ENCODE assay signal across 2 cellular contexts in the genomic region with DNA sequence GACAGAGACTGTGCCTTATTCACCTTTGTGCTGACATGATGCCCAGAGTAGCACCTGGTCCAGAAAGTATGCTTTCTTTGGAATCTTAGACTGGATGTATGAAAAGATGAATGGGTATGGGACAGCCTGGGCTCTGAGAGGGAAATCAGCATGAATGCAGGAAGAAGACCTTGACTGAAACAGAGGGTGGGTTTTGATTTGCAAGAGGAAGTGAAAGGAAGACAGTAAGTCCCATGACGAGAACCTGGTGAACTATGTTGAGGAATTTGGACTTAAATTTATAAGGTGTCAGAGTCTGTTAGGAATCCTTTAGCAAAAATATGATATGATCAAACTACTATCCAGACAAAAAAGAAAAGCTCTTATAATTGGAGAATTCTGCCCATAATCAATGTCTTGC.
TF ChIP-seq lines count a peak whose summit lies in the region.

No MANE protein-coding gene starts in this region.

TF ChIP-seq in endothelial cell of umbilical vein, 7 proteins besides CTCF, POLR2A, EP300 and RAD21:
- TF ChIP-seq FOS (IDR thresholded peaks at IDR 0.05; ENCODE audit: borderline replicate concordance, insufficient read depth, low read length), result no peak
- TF ChIP-seq, protein P1, sequence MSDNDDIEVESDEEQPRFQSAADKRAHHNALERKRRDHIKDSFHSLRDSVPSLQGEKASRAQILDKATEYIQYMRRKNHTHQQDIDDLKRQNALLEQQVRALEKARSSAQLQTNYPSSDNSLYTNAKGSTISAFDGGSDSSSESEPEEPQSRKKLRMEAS (IDR thresholded peaks at IDR 0.05; ENCODE audit: insufficient read depth, insufficient read length), result no peak
- TF ChIP-seq POLR2AphosphoS5 (IDR thresholded peaks at IDR 0.05; ENCODE audit: insufficient read depth, low read depth, low read length), result no peak
- TF ChIP-seq EZH2 (IDR thresholded peaks at IDR 0.05; ENCODE audit: borderline replicate concordance, low read depth, low read length, severe bottlenecking), result no peak
- TF ChIP-seq MYC (IDR thresholded peaks at IDR 0.05; ENCODE audit: low read depth, low read length), result no peak
- TF ChIP-seq JUN (IDR thresholded peaks at IDR 0.05; ENCODE audit: borderline replicate concordance, insufficient read depth, insufficient read length, low read depth), result no peak
- TF ChIP-seq GATA2 (IDR thresholded peaks at IDR 0.05; ENCODE audit: insufficient read depth, insufficient read length, low read depth, low read length), result no peak

TF ChIP-seq in HepG2, 621 proteins besides CTCF, POLR2A, EP300 and RAD21 (continued from another document):
- TF ChIP-seq ZNF562 (CRISPR knock-in tag; IDR thresholded peaks at IDR 0.05; ENCODE audit: borderline replicate concordance), result no peak
- TF ChIP-seq ZNF264 (CRISPR knock-in tag; IDR thresholded peaks at IDR 0.05), result no peak
- no peak for TF ChIP-seq ZNF451 (CRISPR knock-in tag; IDR thresholded peaks at IDR 0.05)
- TF ChIP-seq, protein P2, sequence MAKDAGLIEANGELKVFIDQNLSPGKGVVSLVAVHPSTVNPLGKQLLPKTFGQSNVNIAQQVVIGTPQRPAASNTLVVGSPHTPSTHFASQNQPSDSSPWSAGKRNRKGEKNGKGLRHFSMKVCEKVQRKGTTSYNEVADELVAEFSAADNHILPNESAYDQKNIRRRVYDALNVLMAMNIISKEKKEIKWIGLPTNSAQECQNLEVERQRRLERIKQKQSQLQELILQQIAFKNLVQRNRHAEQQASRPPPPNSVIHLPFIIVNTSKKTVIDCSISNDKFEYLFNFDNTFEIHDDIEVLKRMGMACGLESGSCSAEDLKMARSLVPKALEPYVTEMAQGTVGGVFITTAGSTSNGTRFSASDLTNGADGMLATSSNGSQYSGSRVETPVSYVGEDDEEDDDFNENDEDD (CRISPR knock-in tag; IDR thresholded peaks at IDR 0.05; ENCODE audit: borderline replicate concordance), result no peak
- TF ChIP-seq GATAD2A (CRISPR knock-in tag; IDR thresholded peaks at IDR 0.05), result no peak
- no peak for TF ChIP-seq ZNF253 (CRISPR knock-in tag; IDR thresholded peaks at IDR 0.05; ENCODE audit: borderline replicate concordance)
- no peak for TF ChIP-seq ZNF292 (CRISPR knock-in tag; IDR thresholded peaks at IDR 0.05; ENCODE audit: borderline replicate concordance, low read depth)
- TF ChIP-seq, protein P3, sequence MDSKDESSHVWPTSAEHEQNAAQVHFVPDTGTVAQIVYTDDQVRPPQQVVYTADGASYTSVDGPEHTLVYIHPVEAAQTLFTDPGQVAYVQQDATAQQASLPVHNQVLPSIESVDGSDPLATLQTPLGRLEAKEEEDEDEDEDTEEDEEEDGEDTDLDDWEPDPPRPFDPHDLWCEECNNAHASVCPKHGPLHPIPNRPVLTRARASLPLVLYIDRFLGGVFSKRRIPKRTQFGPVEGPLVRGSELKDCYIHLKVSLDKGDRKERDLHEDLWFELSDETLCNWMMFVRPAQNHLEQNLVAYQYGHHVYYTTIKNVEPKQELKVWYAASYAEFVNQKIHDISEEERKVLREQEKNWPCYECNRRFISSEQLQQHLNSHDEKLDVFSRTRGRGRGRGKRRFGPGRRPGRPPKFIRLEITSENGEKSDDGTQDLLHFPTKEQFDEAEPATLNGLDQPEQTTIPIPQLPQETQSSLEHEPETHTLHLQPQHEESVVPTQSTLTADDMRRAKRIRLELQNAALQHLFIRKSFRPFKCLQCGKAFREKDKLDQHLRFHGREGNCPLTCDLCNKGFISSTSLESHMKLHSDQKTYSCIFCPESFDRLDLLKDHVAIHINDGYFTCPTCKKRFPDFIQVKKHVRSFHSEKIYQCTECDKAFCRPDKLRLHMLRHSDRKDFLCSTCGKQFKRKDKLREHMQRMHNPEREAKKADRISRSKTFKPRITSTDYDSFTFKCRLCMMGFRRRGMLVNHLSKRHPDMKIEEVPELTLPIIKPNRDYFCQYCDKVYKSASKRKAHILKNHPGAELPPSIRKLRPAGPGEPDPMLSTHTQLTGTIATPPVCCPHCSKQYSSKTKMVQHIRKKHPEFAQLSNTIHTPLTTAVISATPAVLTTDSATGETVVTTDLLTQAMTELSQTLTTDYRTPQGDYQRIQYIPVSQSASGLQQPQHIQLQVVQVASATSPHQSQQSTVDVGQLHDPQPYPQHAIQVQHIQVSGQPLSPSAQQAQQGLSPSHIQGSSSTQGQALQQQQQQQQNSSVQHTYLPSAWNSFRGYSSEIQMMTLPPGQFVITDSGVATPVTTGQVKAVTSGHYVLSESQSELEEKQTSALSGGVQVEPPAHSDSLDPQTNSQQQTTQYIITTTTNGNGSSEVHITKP (CRISPR knock-in tag; IDR thresholded peaks at IDR 0.05; ENCODE audit: low read depth), result no peak
- TF ChIP-seq, protein P4, sequence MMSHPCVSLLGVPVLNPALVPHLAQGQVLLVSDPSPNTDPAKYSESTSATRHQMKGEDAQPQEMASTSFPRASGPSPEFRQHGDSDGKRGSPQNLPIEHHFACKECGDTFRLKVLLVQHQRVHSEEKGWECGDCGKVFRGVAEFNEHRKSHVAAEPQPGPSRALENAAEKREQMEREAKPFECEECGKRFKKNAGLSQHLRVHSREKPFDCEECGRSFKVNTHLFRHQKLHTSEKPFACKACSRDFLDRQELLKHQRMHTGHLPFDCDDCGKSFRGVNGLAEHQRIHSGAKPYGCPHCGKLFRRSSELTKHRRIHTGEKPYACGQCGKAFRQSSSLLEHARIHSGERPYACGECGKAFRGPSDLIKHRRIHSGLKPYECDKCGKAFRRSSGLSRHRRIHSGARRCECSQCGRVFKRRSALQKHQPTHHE (CRISPR knock-in tag; IDR thresholded peaks at IDR 0.05; ENCODE audit: borderline replicate concordance), result no peak
- no peak for TF ChIP-seq CBFB (CRISPR knock-in tag; IDR thresholded peaks at IDR 0.05)
- TF ChIP-seq, protein P5, sequence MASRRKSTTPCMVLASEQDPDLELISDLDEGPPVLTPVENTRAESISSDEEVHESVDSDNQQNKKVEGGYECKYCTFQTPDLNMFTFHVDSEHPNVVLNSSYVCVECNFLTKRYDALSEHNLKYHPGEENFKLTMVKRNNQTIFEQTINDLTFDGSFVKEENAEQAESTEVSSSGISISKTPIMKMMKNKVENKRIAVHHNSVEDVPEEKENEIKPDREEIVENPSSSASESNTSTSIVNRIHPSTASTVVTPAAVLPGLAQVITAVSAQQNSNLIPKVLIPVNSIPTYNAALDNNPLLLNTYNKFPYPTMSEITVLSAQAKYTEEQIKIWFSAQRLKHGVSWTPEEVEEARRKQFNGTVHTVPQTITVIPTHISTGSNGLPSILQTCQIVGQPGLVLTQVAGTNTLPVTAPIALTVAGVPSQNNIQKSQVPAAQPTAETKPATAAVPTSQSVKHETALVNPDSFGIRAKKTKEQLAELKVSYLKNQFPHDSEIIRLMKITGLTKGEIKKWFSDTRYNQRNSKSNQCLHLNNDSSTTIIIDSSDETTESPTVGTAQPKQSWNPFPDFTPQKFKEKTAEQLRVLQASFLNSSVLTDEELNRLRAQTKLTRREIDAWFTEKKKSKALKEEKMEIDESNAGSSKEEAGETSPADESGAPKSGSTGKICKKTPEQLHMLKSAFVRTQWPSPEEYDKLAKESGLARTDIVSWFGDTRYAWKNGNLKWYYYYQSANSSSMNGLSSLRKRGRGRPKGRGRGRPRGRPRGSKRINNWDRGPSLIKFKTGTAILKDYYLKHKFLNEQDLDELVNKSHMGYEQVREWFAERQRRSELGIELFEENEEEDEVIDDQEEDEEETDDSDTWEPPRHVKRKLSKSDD (CRISPR knock-in tag; IDR thresholded peaks at IDR 0.05; ENCODE audit: low read depth), result no peak
- TF ChIP-seq ZNF547 (CRISPR knock-in tag; IDR thresholded peaks at IDR 0.05), result no peak
- TF ChIP-seq ZNF709 (CRISPR knock-in tag; IDR thresholded peaks at IDR 0.05), result no peak
- no peak for TF ChIP-seq CHD4 (IDR thresholded peaks at IDR 0.05; ENCODE audit: borderline replicate concordance, low read length)
TF ChIP-seq in HepG2: peak in this region for 0.
